ENCODE assay signal across 10 cellular contexts in the genomic region with DNA sequence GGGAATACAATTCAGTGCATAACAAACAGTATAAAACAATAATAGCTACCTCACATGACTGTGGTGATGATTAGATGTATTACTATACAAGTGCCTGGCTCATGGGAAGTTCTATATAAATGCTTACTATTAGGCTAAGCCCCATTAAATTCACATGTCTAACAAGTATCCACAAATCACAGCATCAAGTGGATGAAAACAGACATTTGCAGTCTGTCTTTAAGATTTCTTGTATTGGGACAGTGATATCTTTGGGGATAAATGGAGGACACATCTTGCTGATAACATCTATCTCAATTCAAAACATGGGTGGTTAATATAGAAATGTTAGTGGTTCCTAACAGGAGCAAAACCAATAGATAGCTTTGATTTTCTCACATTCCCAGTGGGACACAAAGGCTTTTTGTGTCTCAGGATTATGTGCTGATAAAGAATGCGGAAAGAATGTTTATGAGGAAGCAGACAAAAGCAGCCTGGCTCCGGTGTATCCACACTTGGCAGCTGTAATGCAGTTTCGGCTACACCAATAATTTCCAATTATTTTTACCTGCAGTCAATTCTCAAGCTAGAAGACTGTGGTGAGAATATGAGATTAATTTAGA. TPM values are rescaled to one million over a fixed set of nuclear protein-coding genes. Genes with fewer than 3 reads are reported as not detected.
DNase-seq lines count a peak whose midpoint lies in the region; ATAC-seq and TF ChIP-seq lines count a peak whose summit lies in the region.
"Had no signal": no experiment of that assay in that cellular context is flagged by ENCODE, and none has a peak within 500 bp of the region (broad histone marks: within the 10 kb centered on the region; RNA-seq: fewer than 3 reads in every experiment).

No MANE protein-coding gene starts in this region.

- no peak overlapping the region for H3K27ac Mint-ChIP-seq in GM23338
- no peak overlapping the region for H3K27ac Mint-ChIP-seq in activated CD8-positive, alpha-beta T cell treated with anti-CD3 and anti-CD28 coated beads, Interleukin-2, amount 10 ng/mL, durations not matched to agents 7 days and 5 days

- no peak overlapping the region for H2AFZ ChIP-seq in GM23338
- H2AFZ ChIP-seq: PC-9 had no signal

- no peaks in the 10 kb centered on the region for H3K9me3 Mint-ChIP-seq in GM23338
- no peaks in the 10 kb centered on the region for H3K9me3 Mint-ChIP-seq in activated CD8-positive, alpha-beta T cell treated with anti-CD3 and anti-CD28 coated beads, Interleukin-2, amount 10 ng/mL, durations not matched to agents 7 days and 5 days (ENCODE audit: insufficient read depth)

- H3K4me3 ChIP-seq in GM23338 (no peak overlapping the region), left ventricle myocardium inferior (peak overlapping the region; percentile 60), sigmoid colon (peak overlapping the region; percentile 25 to 47 (median 45))
- H3K4me3 ChIP-seq: PC-9 had no signal

- peak overlapping the region; percentile 59; the same call in 1 of the 2 replicates for H3K27ac ChIP-seq in GM23338 (ENCODE audit: low read depth)
- peak overlapping the region; percentile 87 for H3K27ac ChIP-seq in left ventricle myocardium inferior (replicated peaks)
- peak overlapping the region; percentile 78 to 83 (median 79) for H3K27ac ChIP-seq in sigmoid colon
- H3K27ac ChIP-seq: PC-9 had no signal

- no peaks in the 10 kb centered on the region for H3K27me3 Mint-ChIP-seq in GM23338 (ENCODE audit: insufficient read depth, low read depth, poor library complexity)
- no peaks in the 10 kb centered on the region for H3K27me3 Mint-ChIP-seq in activated CD8-positive, alpha-beta T cell treated with anti-CD3 and anti-CD28 coated beads, Interleukin-2, amount 10 ng/mL, durations not matched to agents 7 days and 5 days (ENCODE audit: low read depth)

- WGBS in sigmoid colon, 2 donors: 5 to 51% methylated on average over 3 of the region's 3 CpGs

- no peaks in the 10 kb centered on the region for H3K27me3 ChIP-seq in GM23338 (ENCODE audit: insufficient read depth)
- no peaks in the 10 kb centered on the region for H3K27me3 ChIP-seq in left ventricle myocardium inferior (ENCODE audit: low read depth)
- H3K27me3 ChIP-seq in sigmoid colon: no peaks in the 10 kb centered on the region

- no peak for TF ChIP-seq EP300 in sigmoid colon (IDR thresholded peaks at IDR 0.05)

- H3K4me3 Mint-ChIP-seq in GM23338: no peak overlapping the region
- peak overlapping the region; percentile 26 for H3K4me3 Mint-ChIP-seq in activated CD8-positive, alpha-beta T cell treated with anti-CD3 and anti-CD28 coated beads, Interleukin-2, amount 10 ng/mL, durations not matched to agents 7 days and 5 days

- peaks cover 16% of the 10 kb centered on the region for H4K20me1 ChIP-seq in GM23338 (replicated peaks; ENCODE audit: insufficient read depth)

- ATAC-seq in GM23338 (peak; percentile 29; the same call in 2 of the 3 replicates), GM18867 (IDR thresholded peaks at IDR 0.05; ENCODE audit: unreplicated experiment) (no peak)
- ATAC-seq in activated CD8-positive, alpha-beta T cell treated with anti-CD3 and anti-CD28 coated beads, Interleukin-2, amount 10 ng/mL, durations not matched to agents 7 days and 5 days: no peak

- TF ChIP-seq CTCF in GM23338 (conservative IDR thresholded peaks at IDR 0.05; ENCODE audit: low read depth in 2 of 2): no peak
- no peak for TF ChIP-seq CTCF in left ventricle myocardium inferior (IDR thresholded peaks at IDR 0.05; ENCODE audit: borderline replicate concordance)
- no peak for TF ChIP-seq CTCF in sigmoid colon (IDR thresholded peaks at IDR 0.05)

- H3K9me2 ChIP-seq in GM23338 (ENCODE audit: insufficient read depth): no peaks in the 10 kb centered on the region

- no peak for TF ChIP-seq POLR2A in sigmoid colon (IDR thresholded peaks at IDR 0.05)

- H3K4me1 Mint-ChIP-seq in GM23338: peaks cover 53% of the 10 kb centered on the region
- peaks cover 3% of the 10 kb centered on the region for H3K4me1 Mint-ChIP-seq in activated CD8-positive, alpha-beta T cell treated with anti-CD3 and anti-CD28 coated beads, Interleukin-2, amount 10 ng/mL, durations not matched to agents 7 days and 5 days (ENCODE audit: low read depth)

- H3K79me2 ChIP-seq in GM23338 (replicated peaks; ENCODE audit: insufficient read depth): peaks cover 78% of the 10 kb centered on the region

- H3F3A ChIP-seq in GM23338 (replicated peaks; ENCODE audit: low read depth): no peaks in the 10 kb centered on the region

- POLR2A ChIA-PET in activated CD8-positive, alpha-beta T cell treated with anti-CD3 and anti-CD28 coated beads, Interleukin-2, amount 10 ng/mL, durations not matched to agents 7 days and 5 days (lab: Charles Lee): interaction anchor here (0.8 kb wide), 1 partner anchor 11 kb away, joined by 3 read pairs; no protein-coding TSS in a partner anchor

- H3K36me3 ChIP-seq in GM23338 (ENCODE audit: insufficient read depth) (no peaks in the 10 kb centered on the region), left ventricle myocardium inferior (no peaks in the 10 kb centered on the region), sigmoid colon (no peaks in the 10 kb centered on the region)

- H3K4me1 ChIP-seq in GM23338 (ENCODE audit: insufficient read depth) (peaks cover 50% of the 10 kb centered on the region), left ventricle myocardium inferior (peaks cover 88% of the 10 kb centered on the region), sigmoid colon (peaks cover 0 to 34% (median 26%) of the 10 kb centered on the region in 4 donors)

- H3K4me2 ChIP-seq in GM23338: peak overlapping the region; percentile 53
- H3K4me2 ChIP-seq: PC-9 had no signal

- CTCF ChIA-PET in activated CD8-positive, alpha-beta T cell treated with anti-CD3 and anti-CD28 coated beads, Interleukin-2, amount 10 ng/mL, durations not matched to agents 7 days and 5 days (lab: Charles Lee): no interaction called here

- H3K9me3 ChIP-seq in left ventricle myocardium inferior (replicated peaks): no peaks in the 10 kb centered on the region
- no peaks in the 10 kb centered on the region for H3K9me3 ChIP-seq in sigmoid colon

- intact Hi-C loops in left ventricle myocardium inferior (cut with micrococcal nuclease): no loop called here
- intact Hi-C loops in sigmoid colon (cut with DNase I): no loop called here

- H3K36me3 Mint-ChIP-seq in GM23338 (ENCODE audit: low read depth): peaks cover 3% of the 10 kb centered on the region; the same call in 1 of the 3 replicates
- H3K36me3 Mint-ChIP-seq in activated CD8-positive, alpha-beta T cell treated with anti-CD3 and anti-CD28 coated beads, Interleukin-2, amount 10 ng/mL, durations not matched to agents 7 days and 5 days (ENCODE audit: low read depth): no peaks in the 10 kb centered on the region

- DNase-seq in GM23338 (ENCODE audit: low spot score) (peak; percentile 53), left ventricle myocardium inferior (no peak), sigmoid colon (no peak), NCI-H748 treated with DMSO at 0.1 percent for 48 hours (lab: John Stamatoyannopoulos, UW) (no peak), cerebellar cortex (ENCODE audit: low spot score) (no peak), NCI-H510A (lab: John Stamatoyannopoulos, UW) (no peak)
- no peak for DNase-seq in activated CD8-positive, alpha-beta T cell treated with anti-CD3 and anti-CD28 coated beads, Interleukin-2, amount 10 ng/mL, durations not matched to agents 7 days and 5 days
- DNase-seq: PC-9; stimulated activated CD4-positive, alpha-beta T cell treated with anti-CD3 and anti-CD28 coated beads, Interleukin-1b, Interleukin-23, amount 100 ng/mL, for 48 hours had no signal

TF ChIP-seq in GM23338, 12 proteins besides CTCF, POLR2A, EP300 and RAD21 (continues in another document):
- TF ChIP-seq ZNF331 (CRISPR knock-in tag; IDR thresholded peaks at IDR 0.05; ENCODE audit: low read depth) (no peak), EZH2phosphoT487 (IDR thresholded peaks at IDR 0.05; ENCODE audit: unreplicated experiment) (no peak), STAT1 (IDR thresholded peaks at IDR 0.05; ENCODE audit: unreplicated experiment) (no peak), EZH2 (IDR thresholded peaks at IDR 0.05; ENCODE audit: low read depth, unreplicated experiment) (no peak), NANOG (IDR thresholded peaks at IDR 0.05; ENCODE audit: borderline replicate concordance) (no peak), ZNF114 (CRISPR knock-in tag; IDR thresholded peaks at IDR 0.05) (no peak), POLR2AphosphoS5 (IDR thresholded peaks at IDR 0.05; ENCODE audit: low read depth) (no peak)
- TF ChIP-seq, protein P1, sequence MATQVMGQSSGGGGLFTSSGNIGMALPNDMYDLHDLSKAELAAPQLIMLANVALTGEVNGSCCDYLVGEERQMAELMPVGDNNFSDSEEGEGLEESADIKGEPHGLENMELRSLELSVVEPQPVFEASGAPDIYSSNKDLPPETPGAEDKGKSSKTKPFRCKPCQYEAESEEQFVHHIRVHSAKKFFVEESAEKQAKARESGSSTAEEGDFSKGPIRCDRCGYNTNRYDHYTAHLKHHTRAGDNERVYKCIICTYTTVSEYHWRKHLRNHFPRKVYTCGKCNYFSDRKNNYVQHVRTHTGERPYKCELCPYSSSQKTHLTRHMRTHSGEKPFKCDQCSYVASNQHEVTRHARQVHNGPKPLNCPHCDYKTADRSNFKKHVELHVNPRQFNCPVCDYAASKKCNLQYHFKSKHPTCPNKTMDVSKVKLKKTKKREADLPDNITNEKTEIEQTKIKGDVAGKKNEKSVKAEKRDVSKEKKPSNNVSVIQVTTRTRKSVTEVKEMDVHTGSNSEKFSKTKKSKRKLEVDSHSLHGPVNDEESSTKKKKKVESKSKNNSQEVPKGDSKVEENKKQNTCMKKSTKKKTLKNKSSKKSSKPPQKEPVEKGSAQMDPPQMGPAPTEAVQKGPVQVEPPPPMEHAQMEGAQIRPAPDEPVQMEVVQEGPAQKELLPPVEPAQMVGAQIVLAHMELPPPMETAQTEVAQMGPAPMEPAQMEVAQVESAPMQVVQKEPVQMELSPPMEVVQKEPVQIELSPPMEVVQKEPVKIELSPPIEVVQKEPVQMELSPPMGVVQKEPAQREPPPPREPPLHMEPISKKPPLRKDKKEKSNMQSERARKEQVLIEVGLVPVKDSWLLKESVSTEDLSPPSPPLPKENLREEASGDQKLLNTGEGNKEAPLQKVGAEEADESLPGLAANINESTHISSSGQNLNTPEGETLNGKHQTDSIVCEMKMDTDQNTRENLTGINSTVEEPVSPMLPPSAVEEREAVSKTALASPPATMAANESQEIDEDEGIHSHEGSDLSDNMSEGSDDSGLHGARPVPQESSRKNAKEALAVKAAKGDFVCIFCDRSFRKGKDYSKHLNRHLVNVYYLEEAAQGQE (IDR thresholded peaks at IDR 0.05; ENCODE audit: unreplicated experiment): no peak

RNA-seq across cellular contexts. Expression of a gene that starts 29.3 kb away (rescaled TPM):
- total RNA-seq in GM23338 (2014; rRNA removed; shearing (Covaris generic)): 46.1 and 56.4 TPM in 2 replicates
- polyA plus RNA-seq in GM23338 (2016; fragmentation: Nextera tagmentation; extraction: Ambion mirVana): 20.7 and 26.9 TPM in 2 replicates
- 1 to 10 TPM; 3.1 to 3.6 TPM for total RNA-seq in activated CD8-positive, alpha-beta T cell treated with anti-CD3 and anti-CD28 coated beads, Interleukin-2, amount 10 ng/mL, durations not matched to agents 7 days and 5 days
- 18.4 TPM for total RNA-seq in left ventricle myocardium inferior
- total RNA-seq in sigmoid colon: 10 to 100 TPM; 46.7 to 51.3 (median 47.1) TPM
- polyA plus RNA-seq in sigmoid colon: 10 to 100 TPM in 1 of 3 donors, 1 to 10 TPM in 2; 6.0 to 23.2 (median 9.0) TPM
